In the genomic region with DNA sequence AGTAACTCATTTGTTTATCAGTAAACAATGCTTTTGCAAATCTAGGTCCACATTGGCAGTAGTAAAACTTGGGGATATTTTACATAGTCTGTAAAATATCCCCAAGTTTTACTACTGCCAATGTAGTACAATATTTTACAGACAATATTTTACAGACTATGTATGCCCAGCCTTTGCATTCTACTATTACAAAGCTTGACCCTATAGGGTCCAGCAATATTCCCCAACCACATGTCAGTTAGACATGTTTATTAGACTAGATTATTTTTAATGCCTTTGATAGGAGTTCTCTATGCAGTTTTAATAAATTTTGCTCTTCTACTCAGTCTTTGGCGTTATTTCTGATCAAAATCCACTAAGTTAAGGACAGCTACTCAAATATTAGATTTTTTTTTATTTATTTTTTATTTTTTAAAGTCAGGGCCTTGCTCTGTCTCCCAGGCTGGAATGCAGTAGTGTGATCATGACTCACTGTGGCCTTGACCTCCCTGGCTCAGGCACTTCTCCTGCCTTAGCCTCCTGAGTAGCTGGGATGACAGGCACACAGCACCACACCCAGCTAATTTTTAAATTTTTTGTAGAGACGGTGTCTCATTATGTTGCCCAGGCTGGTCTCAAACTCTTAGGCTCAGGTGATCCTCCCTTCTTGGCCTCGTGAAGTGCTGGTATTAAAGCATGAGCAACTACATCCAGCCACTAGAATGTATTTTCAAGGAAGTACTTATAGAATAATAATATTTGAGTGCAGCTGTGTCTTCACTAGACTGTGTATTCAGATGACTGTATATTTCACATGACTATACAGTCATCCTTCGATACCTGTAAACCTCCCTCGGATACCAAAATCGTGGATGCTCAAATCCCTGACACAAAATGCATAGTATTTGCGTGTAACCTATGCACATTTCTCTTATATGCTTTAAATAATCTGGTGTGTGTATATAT, we compare ENCODE assay signal across 1 cellular context.
TF ChIP-seq lines count a peak whose summit lies in the region.

No MANE protein-coding gene starts in this region.

TF ChIP-seq in HepG2, 621 proteins besides CTCF, POLR2A, EP300 and RAD21 (continued from another document and continues in another):
- TF ChIP-seq, protein P1, sequence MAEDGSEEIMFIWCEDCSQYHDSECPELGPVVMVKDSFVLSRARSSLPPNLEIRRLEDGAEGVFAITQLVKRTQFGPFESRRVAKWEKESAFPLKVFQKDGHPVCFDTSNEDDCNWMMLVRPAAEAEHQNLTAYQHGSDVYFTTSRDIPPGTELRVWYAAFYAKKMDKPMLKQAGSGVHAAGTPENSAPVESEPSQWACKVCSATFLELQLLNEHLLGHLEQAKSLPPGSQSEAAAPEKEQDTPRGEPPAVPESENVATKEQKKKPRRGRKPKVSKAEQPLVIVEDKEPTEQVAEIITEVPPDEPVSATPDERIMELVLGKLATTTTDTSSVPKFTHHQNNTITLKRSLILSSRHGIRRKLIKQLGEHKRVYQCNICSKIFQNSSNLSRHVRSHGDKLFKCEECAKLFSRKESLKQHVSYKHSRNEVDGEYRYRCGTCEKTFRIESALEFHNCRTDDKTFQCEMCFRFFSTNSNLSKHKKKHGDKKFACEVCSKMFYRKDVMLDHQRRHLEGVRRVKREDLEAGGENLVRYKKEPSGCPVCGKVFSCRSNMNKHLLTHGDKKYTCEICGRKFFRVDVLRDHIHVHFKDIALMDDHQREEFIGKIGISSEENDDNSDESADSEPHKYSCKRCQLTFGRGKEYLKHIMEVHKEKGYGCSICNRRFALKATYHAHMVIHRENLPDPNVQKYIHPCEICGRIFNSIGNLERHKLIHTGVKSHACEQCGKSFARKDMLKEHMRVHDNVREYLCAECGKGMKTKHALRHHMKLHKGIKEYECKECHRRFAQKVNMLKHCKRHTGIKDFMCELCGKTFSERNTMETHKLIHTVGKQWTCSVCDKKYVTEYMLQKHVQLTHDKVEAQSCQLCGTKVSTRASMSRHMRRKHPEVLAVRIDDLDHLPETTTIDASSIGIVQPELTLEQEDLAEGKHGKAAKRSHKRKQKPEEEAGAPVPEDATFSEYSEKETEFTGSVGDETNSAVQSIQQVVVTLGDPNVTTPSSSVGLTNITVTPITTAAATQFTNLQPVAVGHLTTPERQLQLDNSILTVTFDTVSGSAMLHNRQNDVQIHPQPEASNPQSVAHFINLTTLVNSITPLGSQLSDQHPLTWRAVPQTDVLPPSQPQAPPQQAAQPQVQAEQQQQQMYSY (CRISPR knock-in tag; IDR thresholded peaks at IDR 0.05): no peak
- TF ChIP-seq NCOA5 (CRISPR knock-in tag; IDR thresholded peaks at IDR 0.05) (no peak), ZNF12 (CRISPR knock-in tag; IDR thresholded peaks at IDR 0.05) (no peak), PREB (CRISPR knock-in tag; IDR thresholded peaks at IDR 0.05) (no peak), ATAD3A (CRISPR knock-in tag; IDR thresholded peaks at IDR 0.05) (no peak), ZNF563 (CRISPR knock-in tag; IDR thresholded peaks at IDR 0.05) (no peak), RXRA (CRISPR knock-in tag; IDR thresholded peaks at IDR 0.05) (peak; percentile 63; the same call in 1 of the 2 replicates), THRA (CRISPR knock-in tag; IDR thresholded peaks at IDR 0.05; ENCODE audit: borderline replicate concordance) (peak; percentile 70; the same call in 1 of the 2 replicates), HDAC6 (IDR thresholded peaks at IDR 0.05; ENCODE audit: low read depth, low read length) (no peak), SOX5 (CRISPR knock-in tag; IDR thresholded peaks at IDR 0.05; ENCODE audit: borderline replicate concordance) (peak; percentile 29; the same call in 1 of the 2 replicates), SETDB1 (CRISPR knock-in tag; IDR thresholded peaks at IDR 0.05; ENCODE audit: borderline replicate concordance) (no peak), TBX2 (CRISPR knock-in tag; IDR thresholded peaks at IDR 0.05; ENCODE audit: borderline replicate concordance) (no peak), SAP130 (CRISPR knock-in tag; IDR thresholded peaks at IDR 0.05; ENCODE audit: low read depth) (peak; percentile 71), ZNF275 (CRISPR knock-in tag; IDR thresholded peaks at IDR 0.05; ENCODE audit: borderline replicate concordance) (no peak), EHMT2 (IDR thresholded peaks at IDR 0.05; ENCODE audit: borderline replicate concordance, low read depth, low read length) (no peak), NR2F1 (CRISPR knock-in tag; IDR thresholded peaks at IDR 0.05) (peak; percentile 87 to 94), JDP2 (CRISPR knock-in tag; IDR thresholded peaks at IDR 0.05; ENCODE audit: borderline replicate concordance) (no peak), RFX5 (IDR thresholded peaks at IDR 0.05; ENCODE audit: low read depth, low read length) (no peak), NR2F2 (IDR thresholded peaks at IDR 0.05; ENCODE audit: borderline replicate concordance, low read depth) (peak; percentile 51; the same call in 1 of the 2 replicates), CEBPG (CRISPR knock-in tag; IDR thresholded peaks at IDR 0.05) (no peak), HMG20A (CRISPR knock-in tag; IDR thresholded peaks at IDR 0.05; ENCODE audit: borderline replicate concordance) (peak; percentile 56; the same call in 1 of the 2 replicates), HOXA5 (CRISPR knock-in tag; IDR thresholded peaks at IDR 0.05) (no peak), KLF12 (CRISPR knock-in tag; IDR thresholded peaks at IDR 0.05; ENCODE audit: borderline replicate concordance) (no peak), ZNF230 (CRISPR knock-in tag; IDR thresholded peaks at IDR 0.05) (no peak), FOSL2 (CRISPR knock-in tag; IDR thresholded peaks at IDR 0.05) (peak; percentile 95), ZNF800 (CRISPR knock-in tag; IDR thresholded peaks at IDR 0.05) (no peak), KDM4B (CRISPR knock-in tag; IDR thresholded peaks at IDR 0.05) (no peak), ZSCAN29 (CRISPR knock-in tag; conservative IDR thresholded peaks at IDR 0.05) (no peak), ZNF580 (CRISPR knock-in tag; IDR thresholded peaks at IDR 0.05; ENCODE audit: borderline replicate concordance, low read depth) (no peak), RELA (CRISPR knock-in tag; IDR thresholded peaks at IDR 0.05) (no peak), ATF3 (CRISPR knock-in tag; IDR thresholded peaks at IDR 0.05) (peak; percentile 71), ZKSCAN5 (CRISPR knock-in tag; IDR thresholded peaks at IDR 0.05) (no peak), ZNF777 (CRISPR knock-in tag; IDR thresholded peaks at IDR 0.05) (no peak), DPF2 (CRISPR knock-in tag; IDR thresholded peaks at IDR 0.05; ENCODE audit: borderline replicate concordance, low read depth) (no peak), ZNF160 (CRISPR knock-in tag; IDR thresholded peaks at IDR 0.05) (no peak)
- TF ChIP-seq, protein P2, sequence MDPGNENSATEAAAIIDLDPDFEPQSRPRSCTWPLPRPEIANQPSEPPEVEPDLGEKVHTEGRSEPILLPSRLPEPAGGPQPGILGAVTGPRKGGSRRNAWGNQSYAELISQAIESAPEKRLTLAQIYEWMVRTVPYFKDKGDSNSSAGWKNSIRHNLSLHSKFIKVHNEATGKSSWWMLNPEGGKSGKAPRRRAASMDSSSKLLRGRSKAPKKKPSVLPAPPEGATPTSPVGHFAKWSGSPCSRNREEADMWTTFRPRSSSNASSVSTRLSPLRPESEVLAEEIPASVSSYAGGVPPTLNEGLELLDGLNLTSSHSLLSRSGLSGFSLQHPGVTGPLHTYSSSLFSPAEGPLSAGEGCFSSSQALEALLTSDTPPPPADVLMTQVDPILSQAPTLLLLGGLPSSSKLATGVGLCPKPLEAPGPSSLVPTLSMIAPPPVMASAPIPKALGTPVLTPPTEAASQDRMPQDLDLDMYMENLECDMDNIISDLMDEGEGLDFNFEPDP (CRISPR knock-in tag; conservative IDR thresholded peaks at IDR 0.05): no peak
- TF ChIP-seq, protein P3, sequence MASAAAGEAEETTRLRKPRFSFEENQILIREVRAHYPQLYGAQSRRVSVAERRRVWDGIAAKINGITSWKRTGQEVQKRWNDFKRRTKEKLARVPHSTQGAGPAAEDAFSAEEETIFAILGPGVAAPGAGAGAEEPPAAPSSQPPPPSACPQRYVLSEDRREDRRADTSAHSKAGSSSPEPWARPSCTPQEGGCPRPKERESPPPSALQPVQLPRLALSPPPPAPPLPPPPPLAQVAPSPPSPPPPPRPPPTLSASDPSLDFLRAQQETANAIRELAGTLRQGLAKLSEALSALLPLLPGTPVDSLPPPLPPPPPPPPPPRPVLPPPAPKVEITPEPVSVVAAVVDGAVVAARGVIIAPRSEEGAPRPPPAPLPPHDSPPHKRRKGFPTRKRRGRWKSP (CRISPR knock-in tag; IDR thresholded peaks at IDR 0.05): no peak
- TF ChIP-seq, protein P4, sequence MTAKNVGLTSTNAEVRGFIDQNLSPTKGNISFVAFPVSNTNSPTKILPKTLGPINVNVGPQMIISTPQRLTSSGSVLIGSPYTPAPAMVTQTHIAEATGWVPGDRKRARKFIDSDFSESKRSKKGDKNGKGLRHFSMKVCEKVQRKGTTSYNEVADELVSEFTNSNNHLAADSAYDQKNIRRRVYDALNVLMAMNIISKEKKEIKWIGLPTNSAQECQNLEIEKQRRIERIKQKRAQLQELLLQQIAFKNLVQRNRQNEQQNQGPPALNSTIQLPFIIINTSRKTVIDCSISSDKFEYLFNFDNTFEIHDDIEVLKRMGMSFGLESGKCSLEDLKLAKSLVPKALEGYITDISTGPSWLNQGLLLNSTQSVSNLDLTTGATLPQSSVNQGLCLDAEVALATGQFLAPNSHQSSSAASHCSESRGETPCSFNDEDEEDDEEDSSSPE (CRISPR knock-in tag; IDR thresholded peaks at IDR 0.05): no peak
- TF ChIP-seq, protein P5, sequence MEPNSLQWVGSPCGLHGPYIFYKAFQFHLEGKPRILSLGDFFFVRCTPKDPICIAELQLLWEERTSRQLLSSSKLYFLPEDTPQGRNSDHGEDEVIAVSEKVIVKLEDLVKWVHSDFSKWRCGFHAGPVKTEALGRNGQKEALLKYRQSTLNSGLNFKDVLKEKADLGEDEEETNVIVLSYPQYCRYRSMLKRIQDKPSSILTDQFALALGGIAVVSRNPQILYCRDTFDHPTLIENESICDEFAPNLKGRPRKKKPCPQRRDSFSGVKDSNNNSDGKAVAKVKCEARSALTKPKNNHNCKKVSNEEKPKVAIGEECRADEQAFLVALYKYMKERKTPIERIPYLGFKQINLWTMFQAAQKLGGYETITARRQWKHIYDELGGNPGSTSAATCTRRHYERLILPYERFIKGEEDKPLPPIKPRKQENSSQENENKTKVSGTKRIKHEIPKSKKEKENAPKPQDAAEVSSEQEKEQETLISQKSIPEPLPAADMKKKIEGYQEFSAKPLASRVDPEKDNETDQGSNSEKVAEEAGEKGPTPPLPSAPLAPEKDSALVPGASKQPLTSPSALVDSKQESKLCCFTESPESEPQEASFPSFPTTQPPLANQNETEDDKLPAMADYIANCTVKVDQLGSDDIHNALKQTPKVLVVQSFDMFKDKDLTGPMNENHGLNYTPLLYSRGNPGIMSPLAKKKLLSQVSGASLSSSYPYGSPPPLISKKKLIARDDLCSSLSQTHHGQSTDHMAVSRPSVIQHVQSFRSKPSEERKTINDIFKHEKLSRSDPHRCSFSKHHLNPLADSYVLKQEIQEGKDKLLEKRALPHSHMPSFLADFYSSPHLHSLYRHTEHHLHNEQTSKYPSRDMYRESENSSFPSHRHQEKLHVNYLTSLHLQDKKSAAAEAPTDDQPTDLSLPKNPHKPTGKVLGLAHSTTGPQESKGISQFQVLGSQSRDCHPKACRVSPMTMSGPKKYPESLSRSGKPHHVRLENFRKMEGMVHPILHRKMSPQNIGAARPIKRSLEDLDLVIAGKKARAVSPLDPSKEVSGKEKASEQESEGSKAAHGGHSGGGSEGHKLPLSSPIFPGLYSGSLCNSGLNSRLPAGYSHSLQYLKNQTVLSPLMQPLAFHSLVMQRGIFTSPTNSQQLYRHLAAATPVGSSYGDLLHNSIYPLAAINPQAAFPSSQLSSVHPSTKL (CRISPR knock-in tag; IDR thresholded peaks at IDR 0.05): peak; percentile 73
